Comparison of ENCODE assay signal across 1 cellular context in genomic region chr7:43460733-43461348, GRCh38.
TF ChIP-seq lines count a peak whose summit lies in the region.

No MANE protein-coding gene starts in this region.

TF ChIP-seq in HepG2, 621 proteins besides CTCF, POLR2A, EP300 and RAD21 (continued from another document and continues in another):
- TF ChIP-seq, protein P1, sequence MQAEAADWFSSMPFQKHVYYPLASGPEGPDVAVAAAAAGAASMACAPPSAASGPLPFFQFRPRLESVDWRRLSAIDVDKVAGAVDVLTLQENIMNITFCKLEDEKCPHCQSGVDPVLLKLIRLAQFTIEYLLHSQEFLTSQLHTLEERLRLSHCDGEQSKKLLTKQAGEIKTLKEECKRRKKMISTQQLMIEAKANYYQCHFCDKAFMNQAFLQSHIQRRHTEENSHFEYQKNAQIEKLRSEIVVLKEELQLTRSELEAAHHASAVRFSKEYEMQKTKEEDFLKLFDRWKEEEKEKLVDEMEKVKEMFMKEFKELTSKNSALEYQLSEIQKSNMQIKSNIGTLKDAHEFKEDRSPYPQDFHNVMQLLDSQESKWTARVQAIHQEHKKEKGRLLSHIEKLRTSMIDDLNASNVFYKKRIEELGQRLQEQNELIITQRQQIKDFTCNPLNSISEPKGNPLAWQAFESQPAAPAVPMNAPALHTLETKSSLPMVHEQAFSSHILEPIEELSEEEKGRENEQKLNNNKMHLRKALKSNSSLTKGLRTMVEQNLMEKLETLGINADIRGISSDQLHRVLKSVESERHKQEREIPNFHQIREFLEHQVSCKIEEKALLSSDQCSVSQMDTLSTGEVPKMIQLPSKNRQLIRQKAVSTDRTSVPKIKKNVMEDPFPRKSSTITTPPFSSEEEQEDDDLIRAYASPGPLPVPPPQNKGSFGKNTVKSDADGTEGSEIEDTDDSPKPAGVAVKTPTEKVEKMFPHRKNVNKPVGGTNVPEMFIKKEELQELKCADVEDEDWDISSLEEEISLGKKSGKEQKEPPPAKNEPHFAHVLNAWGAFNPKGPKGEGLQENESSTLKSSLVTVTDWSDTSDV (CRISPR knock-in tag; IDR thresholded peaks at IDR 0.05) = no peak
- TF ChIP-seq MXD4 (CRISPR knock-in tag; IDR thresholded peaks at IDR 0.05) = no peak
- no peak for TF ChIP-seq NFE2L1 (CRISPR knock-in tag; IDR thresholded peaks at IDR 0.05; ENCODE audit: borderline replicate concordance)
- TF ChIP-seq ZNF710 (CRISPR knock-in tag; IDR thresholded peaks at IDR 0.05; ENCODE audit: borderline replicate concordance) = no peak
- no peak for TF ChIP-seq ZNF205 (CRISPR knock-in tag; IDR thresholded peaks at IDR 0.05)
- TF ChIP-seq AGO1 (IDR thresholded peaks at IDR 0.05; ENCODE audit: low read depth, low read length, poor library complexity, severe bottlenecking) = no peak
- TF ChIP-seq NBN (conservative IDR thresholded peaks at IDR 0.05) = no peak
- no peak for TF ChIP-seq ZNF652 (CRISPR knock-in tag; IDR thresholded peaks at IDR 0.05; ENCODE audit: borderline replicate concordance, low read depth)
- TF ChIP-seq ZNF333 (CRISPR knock-in tag; IDR thresholded peaks at IDR 0.05; ENCODE audit: borderline replicate concordance) = no peak
- no peak for TF ChIP-seq ESRRA (CRISPR knock-in tag; IDR thresholded peaks at IDR 0.05; ENCODE audit: low read depth)
- TF ChIP-seq, protein P2, sequence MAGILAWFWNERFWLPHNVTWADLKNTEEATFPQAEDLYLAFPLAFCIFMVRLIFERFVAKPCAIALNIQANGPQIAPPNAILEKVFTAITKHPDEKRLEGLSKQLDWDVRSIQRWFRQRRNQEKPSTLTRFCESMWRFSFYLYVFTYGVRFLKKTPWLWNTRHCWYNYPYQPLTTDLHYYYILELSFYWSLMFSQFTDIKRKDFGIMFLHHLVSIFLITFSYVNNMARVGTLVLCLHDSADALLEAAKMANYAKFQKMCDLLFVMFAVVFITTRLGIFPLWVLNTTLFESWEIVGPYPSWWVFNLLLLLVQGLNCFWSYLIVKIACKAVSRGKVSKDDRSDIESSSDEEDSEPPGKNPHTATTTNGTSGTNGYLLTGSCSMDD (CRISPR knock-in tag; IDR thresholded peaks at IDR 0.05) = no peak
- TF ChIP-seq LBX2 (CRISPR knock-in tag; IDR thresholded peaks at IDR 0.05; ENCODE audit: borderline replicate concordance) = no peak
- TF ChIP-seq ZNF781 (CRISPR knock-in tag; IDR thresholded peaks at IDR 0.05; ENCODE audit: borderline replicate concordance, not compliant biosample characterization) = no peak
- no peak for TF ChIP-seq ZNF335 (CRISPR knock-in tag; IDR thresholded peaks at IDR 0.05)
- no peak for TF ChIP-seq ATRX (CRISPR knock-in tag; IDR thresholded peaks at IDR 0.05; ENCODE audit: borderline replicate concordance)
- no peak for TF ChIP-seq POLR2AphosphoS2 (IDR thresholded peaks at IDR 0.05; ENCODE audit: low read depth, low read length)
- no peak for TF ChIP-seq ZNF687 (CRISPR knock-in tag; IDR thresholded peaks at IDR 0.05)
- TF ChIP-seq SIN3A (IDR thresholded peaks at IDR 0.05; ENCODE audit: borderline replicate concordance, low read depth, low read length) = no peak
- TF ChIP-seq GFI1 (CRISPR knock-in tag; IDR thresholded peaks at IDR 0.05; ENCODE audit: borderline replicate concordance) = peak; percentile 67; the same call in 1 of the 2 replicates
- no peak for TF ChIP-seq ZNF567 (CRISPR knock-in tag; IDR thresholded peaks at IDR 0.05; ENCODE audit: borderline replicate concordance)
- TF ChIP-seq ARID5B (CRISPR knock-in tag; IDR thresholded peaks at IDR 0.05) = peak; percentile 88
- no peak for TF ChIP-seq MNT (IDR thresholded peaks at IDR 0.05)
- no peak for TF ChIP-seq ZNF563 (CRISPR knock-in tag; IDR thresholded peaks at IDR 0.05)
- no peak for TF ChIP-seq XRCC5 (optimal IDR thresholded peaks at IDR 0.05; ENCODE audit: low read length)
- TF ChIP-seq TEF (CRISPR knock-in tag; IDR thresholded peaks at IDR 0.05) = no peak
- TF ChIP-seq MEIS2 (CRISPR knock-in tag; IDR thresholded peaks at IDR 0.05) = no peak
- TF ChIP-seq SKI (IDR thresholded peaks at IDR 0.05; ENCODE audit: partially characterized antibody) = peak; percentile 11
- peak; percentile 88 for TF ChIP-seq FOXA3 (CRISPR knock-in tag; IDR thresholded peaks at IDR 0.05)
- TF ChIP-seq, protein P3, sequence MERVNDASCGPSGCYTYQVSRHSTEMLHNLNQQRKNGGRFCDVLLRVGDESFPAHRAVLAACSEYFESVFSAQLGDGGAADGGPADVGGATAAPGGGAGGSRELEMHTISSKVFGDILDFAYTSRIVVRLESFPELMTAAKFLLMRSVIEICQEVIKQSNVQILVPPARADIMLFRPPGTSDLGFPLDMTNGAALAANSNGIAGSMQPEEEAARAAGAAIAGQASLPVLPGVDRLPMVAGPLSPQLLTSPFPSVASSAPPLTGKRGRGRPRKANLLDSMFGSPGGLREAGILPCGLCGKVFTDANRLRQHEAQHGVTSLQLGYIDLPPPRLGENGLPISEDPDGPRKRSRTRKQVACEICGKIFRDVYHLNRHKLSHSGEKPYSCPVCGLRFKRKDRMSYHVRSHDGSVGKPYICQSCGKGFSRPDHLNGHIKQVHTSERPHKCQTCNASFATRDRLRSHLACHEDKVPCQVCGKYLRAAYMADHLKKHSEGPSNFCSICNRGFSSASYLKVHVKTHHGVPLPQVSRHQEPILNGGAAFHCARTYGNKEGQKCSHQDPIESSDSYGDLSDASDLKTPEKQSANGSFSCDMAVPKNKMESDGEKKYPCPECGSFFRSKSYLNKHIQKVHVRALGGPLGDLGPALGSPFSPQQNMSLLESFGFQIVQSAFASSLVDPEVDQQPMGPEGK (CRISPR knock-in tag; IDR thresholded peaks at IDR 0.05) = no peak
- TF ChIP-seq ZBTB25 (CRISPR knock-in tag; IDR thresholded peaks at IDR 0.05) = no peak
- no peak for TF ChIP-seq ZNF138 (CRISPR knock-in tag; IDR thresholded peaks at IDR 0.05; ENCODE audit: low read depth)
- TF ChIP-seq SCMH1 (CRISPR knock-in tag; IDR thresholded peaks at IDR 0.05; ENCODE audit: borderline replicate concordance) = no peak
- TF ChIP-seq E2F1 (CRISPR knock-in tag; IDR thresholded peaks at IDR 0.05) = no peak
- no peak for TF ChIP-seq SP2 (CRISPR knock-in tag; IDR thresholded peaks at IDR 0.05)
- no peak for TF ChIP-seq ETS1 (CRISPR knock-in tag; IDR thresholded peaks at IDR 0.05)
